ENCODE assay signal across 8 cellular contexts in the genomic region with DNA sequence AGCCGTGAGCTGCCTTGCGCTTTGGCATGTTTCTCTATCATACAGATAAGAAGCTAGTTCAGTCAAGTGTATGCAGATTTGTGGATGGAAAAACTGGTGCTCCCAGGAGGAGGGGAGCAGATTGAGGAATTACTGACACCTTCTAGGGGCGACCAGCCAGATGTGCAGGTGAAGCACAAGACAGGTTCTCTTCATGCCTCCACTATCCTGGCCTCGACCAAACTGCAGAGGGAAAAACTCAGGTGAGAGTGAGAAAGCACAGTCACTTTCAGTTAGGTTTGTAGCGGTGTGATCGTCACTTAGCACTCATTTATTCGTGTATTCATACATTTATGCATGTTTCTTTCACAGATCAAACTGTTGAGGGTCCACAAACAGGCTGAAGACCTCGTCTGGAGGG. TPM values are rescaled to one million over a fixed set of nuclear protein-coding genes. Genes with fewer than 3 reads are reported as not detected.
DNase-seq lines count a peak whose midpoint lies in the region; ATAC-seq lines count a peak whose summit lies in the region.

No MANE protein-coding gene starts in this region.

- H3K27me3 Mint-ChIP-seq in activated T-helper 1 cell treated with anti-CD3 and anti-CD28 coated beads, Interleukin-12 subunit alpha, Interleukin-12 subunit beta, Interleukin-2, Interleukin-4 antibody, amounts not matched to agents 30 ng/mL and 10 ng/mL and 1 ng/mL, durations not matched to agents 14 hours and 24 hours and 36 hours (ENCODE audit: insufficient read depth): no peaks in the 10 kb centered on the region
- H3K27me3 Mint-ChIP-seq in stimulated activated naive CD8-positive, alpha-beta T cell treated with anti-CD3 and anti-CD28 coated beads, Interleukin-15, amount 100 ng/mL, for 72 hours: no peaks in the 10 kb centered on the region

- intact Hi-C loops in activated T-helper 1 cell treated with anti-CD3 and anti-CD28 coated beads, Interleukin-12 subunit alpha, Interleukin-12 subunit beta, Interleukin-2, Interleukin-4 antibody, amounts not matched to agents 30 ng/mL and 10 ng/mL and 1 ng/mL, durations not matched to agents 14 hours and 24 hours and 36 hours (cut with micrococcal nuclease): loop anchor here (2.0 kb wide), 4 partner anchors 25 to 157 kb away; a partner anchor contains a TSS

- DNase-seq in NCI-H2171 treated with DMSO at 0.1 percent for 48 hours (lab: John Stamatoyannopoulos, UW) (peak; percentile 30), NCI-H2171 (lab: John Stamatoyannopoulos, UW) (no peak), amniotic stem cell (lab: John Stamatoyannopoulos, UW) (no peak), cortex of kidney (lab: John Stamatoyannopoulos, UW) (no peak), SW480 (ENCODE audit: low spot score) (no peak)
- no peak for DNase-seq in activated T-helper 1 cell treated with anti-CD3 and anti-CD28 coated beads, Interleukin-12 subunit alpha, Interleukin-12 subunit beta, Interleukin-2, Interleukin-4 antibody, amounts not matched to agents 30 ng/mL and 10 ng/mL and 1 ng/mL, durations not matched to agents 14 hours and 24 hours and 36 hours (ENCODE audit: low spot score)
- DNase-seq in stimulated activated naive CD8-positive, alpha-beta T cell treated with anti-CD3 and anti-CD28 coated beads, Interleukin-15, amount 100 ng/mL, for 72 hours: no peak

- no peak overlapping the region for H3K27ac ChIP-seq in iPS-18a (ENCODE audit: low read length)

- peak overlapping the region; percentile 87 for H3K27ac Mint-ChIP-seq in activated T-helper 1 cell treated with anti-CD3 and anti-CD28 coated beads, Interleukin-12 subunit alpha, Interleukin-12 subunit beta, Interleukin-2, Interleukin-4 antibody, amounts not matched to agents 30 ng/mL and 10 ng/mL and 1 ng/mL, durations not matched to agents 14 hours and 24 hours and 36 hours
- H3K27ac Mint-ChIP-seq in stimulated activated naive CD8-positive, alpha-beta T cell treated with anti-CD3 and anti-CD28 coated beads, Interleukin-15, amount 100 ng/mL, for 72 hours: peak overlapping the region; percentile 72 to 94

- peaks cover 43% of the 10 kb centered on the region for H3K4me1 Mint-ChIP-seq in activated T-helper 1 cell treated with anti-CD3 and anti-CD28 coated beads, Interleukin-12 subunit alpha, Interleukin-12 subunit beta, Interleukin-2, Interleukin-4 antibody, amounts not matched to agents 30 ng/mL and 10 ng/mL and 1 ng/mL, durations not matched to agents 14 hours and 24 hours and 36 hours (ENCODE audit: low read depth)
- peaks cover 57% of the 10 kb centered on the region for H3K4me1 Mint-ChIP-seq in stimulated activated naive CD8-positive, alpha-beta T cell treated with anti-CD3 and anti-CD28 coated beads, Interleukin-15, amount 100 ng/mL, for 72 hours

- H3K4me1 ChIP-seq in iPS-18a (ENCODE audit: control insufficient read depth, low read depth, low read length): peaks cover 5% of the 10 kb centered on the region

- peaks cover 6% of the 10 kb centered on the region for H3K36me3 ChIP-seq in iPS-18a (ENCODE audit: control insufficient read depth, low read depth, low read length)

- H3K9me3 ChIP-seq in iPS-18a (ENCODE audit: control insufficient read depth, low read depth, low read length): no peaks in the 10 kb centered on the region

- no peak for ATAC-seq in stimulated activated naive CD8-positive, alpha-beta T cell treated with anti-CD3 and anti-CD28 coated beads, Interleukin-15, amount 100 ng/mL, for 72 hours

- H3K27me3 ChIP-seq in iPS-18a (ENCODE audit: control insufficient read depth, insufficient read depth, low read length): peaks cover 25% of the 10 kb centered on the region

- peak overlapping the region; percentile 67 for H3K9ac ChIP-seq in iPS-18a (ENCODE audit: low read length)

- peaks cover 22% of the 10 kb centered on the region for H3K36me3 Mint-ChIP-seq in activated T-helper 1 cell treated with anti-CD3 and anti-CD28 coated beads, Interleukin-12 subunit alpha, Interleukin-12 subunit beta, Interleukin-2, Interleukin-4 antibody, amounts not matched to agents 30 ng/mL and 10 ng/mL and 1 ng/mL, durations not matched to agents 14 hours and 24 hours and 36 hours (ENCODE audit: low read depth)

- H3K9me3 Mint-ChIP-seq in activated T-helper 1 cell treated with anti-CD3 and anti-CD28 coated beads, Interleukin-12 subunit alpha, Interleukin-12 subunit beta, Interleukin-2, Interleukin-4 antibody, amounts not matched to agents 30 ng/mL and 10 ng/mL and 1 ng/mL, durations not matched to agents 14 hours and 24 hours and 36 hours: no peaks in the 10 kb centered on the region
- no peaks in the 10 kb centered on the region for H3K9me3 Mint-ChIP-seq in stimulated activated naive CD8-positive, alpha-beta T cell treated with anti-CD3 and anti-CD28 coated beads, Interleukin-15, amount 100 ng/mL, for 72 hours

- H3K4me3 ChIP-seq in iPS-18a (ENCODE audit: low read length): peak overlapping the region; percentile 71

- peak overlapping the region; percentile 92 for H3K4me3 Mint-ChIP-seq in activated T-helper 1 cell treated with anti-CD3 and anti-CD28 coated beads, Interleukin-12 subunit alpha, Interleukin-12 subunit beta, Interleukin-2, Interleukin-4 antibody, amounts not matched to agents 30 ng/mL and 10 ng/mL and 1 ng/mL, durations not matched to agents 14 hours and 24 hours and 36 hours
- peak overlapping the region; percentile 77 to 93 for H3K4me3 Mint-ChIP-seq in stimulated activated naive CD8-positive, alpha-beta T cell treated with anti-CD3 and anti-CD28 coated beads, Interleukin-15, amount 100 ng/mL, for 72 hours

RNA-seq across cellular contexts. Expression of a gene that starts 0.6 kb away (rescaled TPM):
- total RNA-seq in activated T-helper 1 cell treated with anti-CD3 and anti-CD28 coated beads, Interleukin-12 subunit alpha, Interleukin-12 subunit beta, Interleukin-2, Interleukin-4 antibody, amounts not matched to agents 30 ng/mL and 10 ng/mL and 1 ng/mL, durations not matched to agents 14 hours and 24 hours and 36 hours: 140 TPM in 2 replicates

RNA-seq across cellular contexts. Expression of a gene that starts 21.5 kb away (rescaled TPM):
- total RNA-seq in activated T-helper 1 cell treated with anti-CD3 and anti-CD28 coated beads, Interleukin-12 subunit alpha, Interleukin-12 subunit beta, Interleukin-2, Interleukin-4 antibody, amounts not matched to agents 30 ng/mL and 10 ng/mL and 1 ng/mL, durations not matched to agents 14 hours and 24 hours and 36 hours: 0.42 and 0.78 TPM in 2 replicates

RNA-seq across cellular contexts. Expression of a gene that starts 38.4 kb away (rescaled TPM):
- total RNA-seq in activated T-helper 1 cell treated with anti-CD3 and anti-CD28 coated beads, Interleukin-12 subunit alpha, Interleukin-12 subunit beta, Interleukin-2, Interleukin-4 antibody, amounts not matched to agents 30 ng/mL and 10 ng/mL and 1 ng/mL, durations not matched to agents 14 hours and 24 hours and 36 hours: 36.9 and 41.7 TPM in 2 replicates

RNA-seq across cellular contexts. Expression of a gene that starts 46.2 kb away (rescaled TPM):
- not detected in 2 replicates for total RNA-seq in activated T-helper 1 cell treated with anti-CD3 and anti-CD28 coated beads, Interleukin-12 subunit alpha, Interleukin-12 subunit beta, Interleukin-2, Interleukin-4 antibody, amounts not matched to agents 30 ng/mL and 10 ng/mL and 1 ng/mL, durations not matched to agents 14 hours and 24 hours and 36 hours
